9 cellular contexts compared by ENCODE assay signal in the genomic region with DNA sequence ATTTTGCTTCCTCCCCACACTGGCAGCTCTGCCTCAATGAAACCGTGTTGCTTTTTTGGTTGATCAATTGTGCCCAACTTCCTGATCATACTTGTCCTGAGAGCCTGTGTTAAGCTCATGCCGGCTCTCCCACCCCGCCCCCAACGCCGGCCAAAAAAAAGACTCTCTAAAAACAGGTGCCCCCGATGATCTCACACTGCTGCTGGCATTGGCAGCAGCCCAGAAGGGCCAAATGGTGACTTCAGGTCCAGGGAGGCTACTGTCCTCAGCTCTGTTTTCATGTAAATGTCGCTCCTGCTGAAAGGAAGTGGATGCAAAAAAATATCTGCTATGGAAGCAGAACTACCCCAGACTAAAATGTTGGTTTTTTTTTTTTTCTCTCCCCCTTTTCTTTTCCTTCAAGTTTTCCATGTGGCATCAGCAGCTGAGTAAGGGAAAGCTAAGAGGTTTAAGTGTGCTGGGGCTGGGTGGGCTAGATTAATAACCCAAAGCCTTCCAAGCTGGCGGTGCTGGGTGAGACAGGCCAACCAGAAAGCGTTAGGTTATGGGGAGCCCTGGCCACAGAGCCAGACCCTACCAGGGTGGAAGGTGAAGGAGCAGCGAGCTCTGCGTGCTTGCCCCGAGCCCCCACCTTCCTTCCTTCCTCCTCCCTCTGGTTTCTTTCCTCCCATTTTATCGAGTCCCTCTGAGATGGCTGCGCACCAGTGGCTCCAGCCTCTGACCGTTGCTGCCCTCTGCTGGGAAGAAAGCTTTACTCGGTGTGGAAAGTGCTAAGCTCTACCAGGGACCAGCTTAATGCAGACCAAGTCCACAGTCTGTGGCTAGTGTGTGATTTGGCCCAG.
DNase-seq lines count a peak whose midpoint lies in the region; ATAC-seq and TF ChIP-seq lines count a peak whose summit lies in the region.
"Had no signal": no experiment of that assay in that cellular context is flagged by ENCODE, and none has a peak within 500 bp of the region (broad histone marks: within the 10 kb centered on the region; RNA-seq: fewer than 3 reads in every experiment).

No MANE protein-coding gene starts in this region.

- peak overlapping the region; percentile 95 for H2AFZ ChIP-seq in neural progenitor cell (replicated peaks)

- H3K79me2 ChIP-seq in neural progenitor cell (ENCODE audit: low read depth), result no peaks in the 10 kb centered on the region

- H3K36me3 Mint-ChIP-seq in activated T-helper 2 cell treated with anti-CD3 and anti-CD28 coated beads, Interferon-gamma antibody, Interleukin-2, Interleukin-4, amounts not matched to agents 10 μg/mL and 5 μg/mL and 100 μg/mL, durations not matched to agents 14 hours and 24 hours and 36 hours (ENCODE audit: low read depth), result no peaks in the 10 kb centered on the region
- no peaks in the 10 kb centered on the region for H3K36me3 Mint-ChIP-seq in neural progenitor cell

- H3F3A ChIP-seq in neural progenitor cell (ENCODE audit: low read depth), result no peaks in the 10 kb centered on the region

- peaks cover 2% of the 10 kb centered on the region for H3K4me1 Mint-ChIP-seq in activated T-helper 2 cell treated with anti-CD3 and anti-CD28 coated beads, Interferon-gamma antibody, Interleukin-2, Interleukin-4, amounts not matched to agents 10 μg/mL and 5 μg/mL and 100 μg/mL, durations not matched to agents 14 hours and 24 hours and 36 hours (ENCODE audit: low read depth)
- peaks cover 9% of the 10 kb centered on the region for H3K4me1 Mint-ChIP-seq in neural progenitor cell

- TF ChIP-seq EP300 in suprapubic skin (IDR thresholded peaks at IDR 0.05), result no peak

- H3K27me3 ChIP-seq in neural progenitor cell (no peaks in the 10 kb centered on the region), suprapubic skin (no peaks in the 10 kb centered on the region)
- H3K27me3 ChIP-seq: neutrophil had no signal

- H3K36me3 ChIP-seq in neural progenitor cell (no peaks in the 10 kb centered on the region), suprapubic skin (no peaks in the 10 kb centered on the region)
- H3K36me3 ChIP-seq: neutrophil had no signal

- no peaks in the 10 kb centered on the region for H4K20me1 ChIP-seq in neural progenitor cell (ENCODE audit: low read depth)

- DNase-seq in DMS53 (lab: John Stamatoyannopoulos, UW) (peak; percentile 88), HuH-7 (ENCODE audit: low spot score) (peak; percentile 47), OCI-M1 (lab: John Stamatoyannopoulos, UW) (peak; percentile 76), foreskin fibroblast (peak; percentile 28 to 71), neural progenitor cell (ENCODE audit: low spot score) (peak; percentile 88), suprapubic skin (ENCODE audit: low spot score in 2 of 2) (peak in 1 of 2 donors; percentile 66)
- peak; percentile 22 for DNase-seq in activated T-helper 2 cell treated with anti-CD3 and anti-CD28 coated beads, Interferon-gamma antibody, Interleukin-2, Interleukin-4, amounts not matched to agents 10 μg/mL and 5 μg/mL and 100 μg/mL, durations not matched to agents 14 hours and 24 hours and 36 hours (ENCODE audit: low spot score)

- 32% methylated on average over 16 of the region's 16 CpGs for WGBS in suprapubic skin

- no peak for TF ChIP-seq POLR2A in suprapubic skin (IDR thresholded peaks at IDR 0.05)

- H3K9me3 ChIP-seq in neural progenitor cell (ENCODE audit: low read depth) (no peaks in the 10 kb centered on the region), suprapubic skin (no peaks in the 10 kb centered on the region)
- H3K9me3 ChIP-seq: neutrophil had no signal

- ATAC-seq in GM21526 (IDR thresholded peaks at IDR 0.05; ENCODE audit: low FRiP score, unreplicated experiment), result peak; percentile 84

- no peak overlapping the region for H3K4me3 Mint-ChIP-seq in activated T-helper 2 cell treated with anti-CD3 and anti-CD28 coated beads, Interferon-gamma antibody, Interleukin-2, Interleukin-4, amounts not matched to agents 10 μg/mL and 5 μg/mL and 100 μg/mL, durations not matched to agents 14 hours and 24 hours and 36 hours (ENCODE audit: low read depth)
- H3K4me3 Mint-ChIP-seq in neural progenitor cell, result no peak overlapping the region

- H3K9ac ChIP-seq in neural progenitor cell, result no peak overlapping the region

- TF ChIP-seq CTCF in foreskin fibroblast (IDR thresholded peaks at IDR 0.05; ENCODE audit: low read depth, low read length) (peak; percentile 84), neural progenitor cell (IDR thresholded peaks at IDR 0.05) (peak; percentile 93), suprapubic skin (IDR thresholded peaks at IDR 0.05) (peak; percentile 16 to 63)

- no peaks in the 10 kb centered on the region for H3K27me3 Mint-ChIP-seq in activated T-helper 2 cell treated with anti-CD3 and anti-CD28 coated beads, Interferon-gamma antibody, Interleukin-2, Interleukin-4, amounts not matched to agents 10 μg/mL and 5 μg/mL and 100 μg/mL, durations not matched to agents 14 hours and 24 hours and 36 hours (ENCODE audit: low read depth)
- H3K27me3 Mint-ChIP-seq in neural progenitor cell (ENCODE audit: insufficient read depth, low read depth), result no peaks in the 10 kb centered on the region

- no peaks in the 10 kb centered on the region for H3K9me3 Mint-ChIP-seq in activated T-helper 2 cell treated with anti-CD3 and anti-CD28 coated beads, Interferon-gamma antibody, Interleukin-2, Interleukin-4, amounts not matched to agents 10 μg/mL and 5 μg/mL and 100 μg/mL, durations not matched to agents 14 hours and 24 hours and 36 hours
- H3K9me3 Mint-ChIP-seq in neural progenitor cell, result no peaks in the 10 kb centered on the region

- H3K4me3 ChIP-seq in foreskin fibroblast (ENCODE audit: low read depth in 1 of 2, low read length in 2 of 2) (peak overlapping the region; percentile 30 to 46), neural progenitor cell (peak overlapping the region; percentile 36), suprapubic skin (peak overlapping the region; percentile 32)

- no peak overlapping the region for H3K27ac Mint-ChIP-seq in activated T-helper 2 cell treated with anti-CD3 and anti-CD28 coated beads, Interferon-gamma antibody, Interleukin-2, Interleukin-4, amounts not matched to agents 10 μg/mL and 5 μg/mL and 100 μg/mL, durations not matched to agents 14 hours and 24 hours and 36 hours
- no peak overlapping the region for H3K27ac Mint-ChIP-seq in neural progenitor cell

- H3K4me1 ChIP-seq in neural progenitor cell (peaks cover 6% of the 10 kb centered on the region), suprapubic skin (peaks cover 6% of the 10 kb centered on the region)

- no peak overlapping the region for H3K27ac ChIP-seq in neural progenitor cell
- no peak overlapping the region for H3K27ac ChIP-seq in suprapubic skin
- H3K27ac ChIP-seq: neutrophil had no signal

- peak overlapping the region; percentile 72 for H3K4me2 ChIP-seq in neural progenitor cell

- intact Hi-C loops in activated T-helper 2 cell treated with anti-CD3 and anti-CD28 coated beads, Interferon-gamma antibody, Interleukin-2, Interleukin-4, amounts not matched to agents 10 μg/mL and 5 μg/mL and 100 μg/mL, durations not matched to agents 14 hours and 24 hours and 36 hours (cut with micrococcal nuclease), result loop anchor here (2.0 kb wide), 1 partner anchor 703 kb away; no protein-coding TSS in a partner anchor

Comparison
In these comparisons a context has a peak if more than half of its experiments do, and no peak if none do; other contexts are left out.
1. CTCF ChIP-seq: peak in every context shown above with its lines; median percentile 93 in neural progenitor cell; 84 in foreskin fibroblast; 40 in suprapubic skin.